20 cellular contexts compared by ENCODE assay signal in genomic region chr11:1629326-1630185, GRCh38. TPM values are rescaled to one million over a fixed set of nuclear protein-coding genes. Genes with fewer than 3 reads are reported as not detected.
A peak's percentile ranks its signal among the peaks of the same experiment; 100 is the strongest.
DNase-seq lines count a peak whose midpoint lies in the region; ATAC-seq and TF ChIP-seq lines count a peak whose summit lies in the region.
"Had no signal": no experiment of that assay in that cellular context is flagged by ENCODE, and none has a peak within 500 bp of the region (broad histone marks: within the 10 kb centered on the region; RNA-seq: fewer than 3 reads in every experiment).

Gene KRTAP5-5 (plus strand): TSS chr11:1629775. CDS start chr11:1629841, 66 bp downstream.

- H3K27me3 ChIP-seq in RWPE2 (ENCODE audit: insufficient read depth, poor library complexity, severe bottlenecking) (peaks cover 25% of the 10 kb centered on the region), mesendoderm (ENCODE audit: insufficient read depth, low read length, poor library complexity) (no peaks in the 10 kb centered on the region)
- H3K27me3 ChIP-seq in CD4-positive, alpha-beta T cell (ENCODE audit: control insufficient read depth, insufficient read depth, low read length) = peaks cover 17% of the 10 kb centered on the region

- no peak within 1 kb of the TSS for H2AK5ac ChIP-seq in mesendoderm (ENCODE audit: low read length)

- H3K9me3 ChIP-seq in RWPE2 (ENCODE audit: severe bottlenecking) = no peaks in the 10 kb centered on the region
- H3K9me3 ChIP-seq in CD4-positive, alpha-beta T cell (ENCODE audit: control insufficient read depth, low read length) = no peaks in the 10 kb centered on the region

- H3K79me2 ChIP-seq in mesendoderm (ENCODE audit: control insufficient read depth, insufficient read depth, low read length) = no peaks in the 10 kb centered on the region

- H3K18ac ChIP-seq in mesendoderm (ENCODE audit: low read length) = no peak within 1 kb of the TSS

- ATAC-seq in Right ventricle myocardium inferior (no peak), Right ventricle myocardium superior (ENCODE audit: poor library complexity) (no peak), RWPE2 (ENCODE audit: low read depth) (no peak), HG03565 (IDR thresholded peaks at IDR 0.05; ENCODE audit: unreplicated experiment) (no peak)
- ATAC-seq in CD4-positive, alpha-beta T cell (ENCODE audit: poor library complexity) = no peak

- no peak within 1 kb of the TSS for H4K5ac ChIP-seq in mesendoderm (ENCODE audit: low read length)

- no peaks in the 10 kb centered on the region for H3K79me1 ChIP-seq in mesendoderm (ENCODE audit: low read length)

- WGBS in mesendoderm (ENCODE audit: extremely low coverage, insufficient coverage, low lambda C conversion rate) = no CpG with 5 or more reads among the region's 26 CpGs

- no peaks in the 10 kb centered on the region for H3K36me3 ChIP-seq in RWPE2 (ENCODE audit: low read depth)
- no peaks in the 10 kb centered on the region for H3K36me3 ChIP-seq in mesendoderm (ENCODE audit: control insufficient read depth, insufficient read depth, low read length)

- no peaks in the 10 kb centered on the region for H3K4me1 ChIP-seq in RWPE2 (ENCODE audit: insufficient read depth, poor library complexity, severe bottlenecking)
- H3K4me1 ChIP-seq in mesendoderm (ENCODE audit: control insufficient read depth, low read depth, low read length) = no peaks in the 10 kb centered on the region

- CTCF ChIA-PET in CD4-positive, alpha-beta T cell (lab: Charles Lee) = no interaction called here

- H3K4me3 ChIP-seq in RWPE2 (ENCODE audit: severe bottlenecking) (no peak within 1 kb of the TSS), mesendoderm (ENCODE audit: low read length) (no peak within 1 kb of the TSS)

- peaks cover 10% of the 10 kb centered on the region for H3K4me1 Mint-ChIP-seq in CD4-positive, alpha-beta T cell (ENCODE audit: low read depth)

- intact Hi-C loops in Right ventricle myocardium inferior (cut with DNase I) = loop anchor here (2.0 kb wide), 1 partner anchor 35 kb away; no protein-coding TSS in a partner anchor
- intact Hi-C loops in Right ventricle myocardium superior (cut with DNase I) = loop anchor here (10.0 kb wide), 1 partner anchor 85 kb away; no protein-coding TSS in a partner anchor
- intact Hi-C loops in CD4-positive, alpha-beta T cell (cut with DNase I, micrococcal nuclease) = loop anchor here (1.0 to 5.0 kb wide), 3 partner anchors 35 to 83 kb away; no protein-coding TSS in a partner anchor

- no peak within 1 kb of the TSS for H3K4me2 ChIP-seq in mesendoderm (ENCODE audit: low read length)

- no peak within 1 kb of the TSS for H2BK120ac ChIP-seq in mesendoderm (ENCODE audit: low read depth, low read length)

- peak within 1 kb of the TSS; percentile 60 for H3K56ac ChIP-seq in mesendoderm (ENCODE audit: low read length)

- no peak within 1 kb of the TSS for H3K27ac ChIP-seq in RWPE2 (ENCODE audit: poor library complexity, severe bottlenecking)
- H3K27ac ChIP-seq in mesendoderm (ENCODE audit: low read depth, low read length) = no peak within 1 kb of the TSS
- H3K27ac ChIP-seq in CD4-positive, alpha-beta T cell (ENCODE audit: low read depth, low read length) = no peak within 1 kb of the TSS
- H3K27ac ChIP-seq: RWPE1 had no signal

- no peaks in the 10 kb centered on the region for H3K9me3 Mint-ChIP-seq in CD4-positive, alpha-beta T cell
- H3K9me3 Mint-ChIP-seq: CD8-positive, alpha-beta memory T cell had no signal

- H2BK5ac ChIP-seq in mesendoderm (ENCODE audit: low read length) = no peak within 1 kb of the TSS

- no peak for TF ChIP-seq CTCF in RWPE2 (IDR thresholded peaks at IDR 0.05; ENCODE audit: poor library complexity, severe bottlenecking)
- no peak for TF ChIP-seq CTCF in CD4-positive, alpha-beta T cell (IDR thresholded peaks at IDR 0.05)

- H3K36me3 Mint-ChIP-seq in CD4-positive, alpha-beta T cell (ENCODE audit: low read depth) = no peaks in the 10 kb centered on the region
- H3K36me3 Mint-ChIP-seq: CD8-positive, alpha-beta memory T cell had no signal

- no peak within 1 kb of the TSS for H3K23ac ChIP-seq in mesendoderm (ENCODE audit: low read length)

- H4K8ac ChIP-seq in mesendoderm (ENCODE audit: low read depth, low read length) = no peak within 1 kb of the TSS

- H3K4me3 Mint-ChIP-seq in CD4-positive, alpha-beta T cell = no peak within 1 kb of the TSS

- H3K27ac Mint-ChIP-seq in CD4-positive, alpha-beta T cell = no peak within 1 kb of the TSS

- peaks cover 46% of the 10 kb centered on the region for H3K27me3 Mint-ChIP-seq in CD4-positive, alpha-beta T cell

- in situ Hi-C loops in ACHN (cut with HindIII; ENCODE audit: low pct_ligation_motif_present, low pct_unique_long_range_greater_than_20kb, low sequenced_read_pairs) = no loop called here

- H3K4ac ChIP-seq in mesendoderm (ENCODE audit: low read depth, low read length) = no peak within 1 kb of the TSS

- H3K9ac ChIP-seq in mesendoderm (ENCODE audit: low read length) = no peak within 1 kb of the TSS

- no peak within 1 kb of the TSS for H2BK15ac ChIP-seq in mesendoderm (replicated peaks; ENCODE audit: low read depth)

- DNase-seq in Right ventricle myocardium inferior (ENCODE audit: missing footprints) (peak; percentile 17), Right ventricle myocardium superior (no peak), RWPE2 (ENCODE audit: low spot score) (peak; percentile 23), mesendoderm (no peak), ACHN (no peak), SHP77 (lab: John Stamatoyannopoulos, UW) (no peak)
- no peak for DNase-seq in CD4-positive, alpha-beta T cell
- DNase-seq: DMS79 treated with DMSO at 0.1 percent for 48 hours; NCI-H1105; NCI-H2081; NCI-H510A; NCI-H748 treated with DMSO at 0.1 percent for 48 hours; NK-92 treated with Interleukin-12 subunit alpha and Interleukin-12 subunit beta, amount 100 ng/mL, for 24 hours; SW 1271 had no signal

- POLR2A ChIA-PET in CD4-positive, alpha-beta T cell (lab: Charles Lee) = no interaction called here

RNA-seq across cellular contexts. Expression of gene KRTAP5-5, which starts in this region (rescaled TPM):
- total RNA-seq in Right ventricle myocardium inferior (not detected), Right ventricle myocardium superior (not detected)
- polyA plus RNA-seq in mesendoderm (2013, experiment 1 of 2) = not detected
- polyA plus RNA-seq in mesendoderm (2013, experiment 2 of 2) = not detected
- total RNA-seq in CD4-positive, alpha-beta T cell = not detected
- total RNA-seq: CD8-positive, alpha-beta memory T cell; LHCN-M2; PC-3 had no signal
- polyA plus RNA-seq: BJ; CD8-positive, alpha-beta memory T cell had no signal

Comparison
In these comparisons a context has a peak if more than half of its experiments do, and no peak if none do; other contexts are left out.
1. Peak in DNase-seq in Right ventricle myocardium inferior; RNA of the gene not detected or under 1 TPM.